In genomic region chr6:83431545-83432165, GRCh38 we compare ENCODE assay signal across 9 cellular contexts. TPM values are rescaled to one million over a fixed set of nuclear protein-coding genes. Genes with fewer than 3 reads are reported as not detected.
DNase-seq lines count a peak whose midpoint lies in the region; ATAC-seq and TF ChIP-seq lines count a peak whose summit lies in the region.
"Had no signal": no experiment of that assay in that cellular context is flagged by ENCODE, and none has a peak within 500 bp of the region (broad histone marks: within the 10 kb centered on the region; RNA-seq: fewer than 3 reads in every experiment).

No MANE protein-coding gene starts in this region.

- H3K27ac Mint-ChIP-seq in CD8-positive, alpha-beta memory T cell: peak overlapping the region in 5 of 8 donors; percentile 4 to 97 (median 66)
- H3K27ac Mint-ChIP-seq in T-helper 17 cell: no peak overlapping the region
- H3K27ac Mint-ChIP-seq in activated naive CD4-positive, alpha-beta T cell treated with anti-CD3 and anti-CD28 coated beads, Interleukin-2, amount 10 ng/mL, durations not matched to agents 7 days and 5 days: no peak overlapping the region
- H3K27ac Mint-ChIP-seq: memory B cell had no signal

- POLR2A ChIA-PET in CD8-positive, alpha-beta memory T cell (lab: Charles Lee): no interaction called here

- CTCF ChIA-PET in CD8-positive, alpha-beta memory T cell (lab: Charles Lee): no interaction called here
- CTCF ChIA-PET in activated naive CD4-positive, alpha-beta T cell treated with anti-CD3 and anti-CD28 coated beads, Interleukin-2, amount 10 ng/mL, durations not matched to agents 7 days and 5 days (lab: Charles Lee): no interaction called here

- no peaks in the 10 kb centered on the region for H3K27me3 ChIP-seq in CD8-positive, alpha-beta memory T cell (ENCODE audit: insufficient read depth, low read length, poor library complexity, severe bottlenecking)
- H3K27me3 ChIP-seq in parathyroid adenoma (ENCODE audit: control insufficient read depth, insufficient read depth, low read length): no peaks in the 10 kb centered on the region

- H3K9ac ChIP-seq in parathyroid adenoma: no peak overlapping the region

- peaks cover 4 to 16% of the 10 kb centered on the region in 2 donors for H3K27me3 Mint-ChIP-seq in CD8-positive, alpha-beta memory T cell
- peaks cover 18% of the 10 kb centered on the region for H3K27me3 Mint-ChIP-seq in T-helper 17 cell
- H3K27me3 Mint-ChIP-seq in activated naive CD4-positive, alpha-beta T cell treated with anti-CD3 and anti-CD28 coated beads, Interleukin-2, amount 10 ng/mL, durations not matched to agents 7 days and 5 days: peaks cover 23% of the 10 kb centered on the region

- peaks cover 6% of the 10 kb centered on the region for H3K79me2 ChIP-seq in parathyroid adenoma

- no peaks in the 10 kb centered on the region for H3K36me3 Mint-ChIP-seq in CD8-positive, alpha-beta memory T cell
- no peaks in the 10 kb centered on the region for H3K36me3 Mint-ChIP-seq in T-helper 17 cell (ENCODE audit: low read depth)
- no peaks in the 10 kb centered on the region for H3K36me3 Mint-ChIP-seq in activated naive CD4-positive, alpha-beta T cell treated with anti-CD3 and anti-CD28 coated beads, Interleukin-2, amount 10 ng/mL, durations not matched to agents 7 days and 5 days
- H3K36me3 Mint-ChIP-seq: memory B cell had no signal

- peak overlapping the region; percentile 93 for H2AFZ ChIP-seq in parathyroid adenoma

- no peaks in the 10 kb centered on the region for H3K36me3 ChIP-seq in CD8-positive, alpha-beta memory T cell (ENCODE audit: insufficient read depth, low read length)
- no peaks in the 10 kb centered on the region for H3K36me3 ChIP-seq in parathyroid adenoma (ENCODE audit: control insufficient read depth, insufficient read depth, low read length)

- H3K27ac ChIP-seq in CD8-positive, alpha-beta memory T cell (ENCODE audit: low read depth, low read length): peak overlapping the region; percentile 31
- H3K27ac ChIP-seq in parathyroid adenoma: peak overlapping the region; percentile 90

- TF ChIP-seq CTCF in foreskin fibroblast (IDR thresholded peaks at IDR 0.05; ENCODE audit: low read depth, low read length): no peak
- no peak for TF ChIP-seq CTCF in parathyroid adenoma (IDR thresholded peaks at IDR 0.05)

- H3K4me3 Mint-ChIP-seq in CD8-positive, alpha-beta memory T cell: peak overlapping the region in 6 of 7 donors; percentile 41 to 92 (median 80)
- peak overlapping the region; percentile 45 for H3K4me3 Mint-ChIP-seq in T-helper 17 cell
- H3K4me3 Mint-ChIP-seq in activated naive CD4-positive, alpha-beta T cell treated with anti-CD3 and anti-CD28 coated beads, Interleukin-2, amount 10 ng/mL, durations not matched to agents 7 days and 5 days: no peak overlapping the region
- H3K4me3 Mint-ChIP-seq: memory B cell had no signal

- H3K4me3 ChIP-seq in CD8-positive, alpha-beta memory T cell (ENCODE audit: low read length): no peak overlapping the region
- H3K4me3 ChIP-seq in foreskin fibroblast (ENCODE audit: low read depth in 1 of 2, low read length in 2 of 2): peak overlapping the region; percentile 77 to 78
- H3K4me3 ChIP-seq in parathyroid adenoma (ENCODE audit: low read depth, low read length): no peak overlapping the region

- no peaks in the 10 kb centered on the region for H3K9me3 Mint-ChIP-seq in CD8-positive, alpha-beta memory T cell
- no peaks in the 10 kb centered on the region for H3K9me3 Mint-ChIP-seq in activated naive CD4-positive, alpha-beta T cell treated with anti-CD3 and anti-CD28 coated beads, Interleukin-2, amount 10 ng/mL, durations not matched to agents 7 days and 5 days
- H3K9me3 Mint-ChIP-seq: memory B cell had no signal

- H3K4me2 ChIP-seq in parathyroid adenoma (ENCODE audit: low read length): no peak overlapping the region

- ATAC-seq in T-helper 17 cell (no peak), HG03135 (IDR thresholded peaks at IDR 0.05; ENCODE audit: unreplicated experiment) (no peak)

- H3K4me1 Mint-ChIP-seq in CD8-positive, alpha-beta memory T cell: peaks cover 0 to 5% (median 0%) of the 10 kb centered on the region in 3 donors
- H3K4me1 Mint-ChIP-seq in T-helper 17 cell: peaks cover 3% of the 10 kb centered on the region
- H3K4me1 Mint-ChIP-seq in activated naive CD4-positive, alpha-beta T cell treated with anti-CD3 and anti-CD28 coated beads, Interleukin-2, amount 10 ng/mL, durations not matched to agents 7 days and 5 days: no peaks in the 10 kb centered on the region
- H3K4me1 Mint-ChIP-seq: memory B cell had no signal

- H3K9me3 ChIP-seq in CD8-positive, alpha-beta memory T cell (ENCODE audit: low read length): no peaks in the 10 kb centered on the region
- H3K9me3 ChIP-seq in T-helper 17 cell (ENCODE audit: control insufficient read depth, low read length, poor library complexity, severe bottlenecking): no peaks in the 10 kb centered on the region
- no peaks in the 10 kb centered on the region for H3K9me3 ChIP-seq in parathyroid adenoma (ENCODE audit: control insufficient read depth, low read length)

- H3K4me1 ChIP-seq in CD8-positive, alpha-beta memory T cell (ENCODE audit: insufficient read depth, low read length): no peaks in the 10 kb centered on the region
- no peaks in the 10 kb centered on the region for H3K4me1 ChIP-seq in parathyroid adenoma

- DNase-seq in CD8-positive, alpha-beta memory T cell: no peak
- DNase-seq in T-helper 17 cell (no peak), foreskin fibroblast (no peak), DMS79 treated with DMSO at 0.1 percent for 48 hours (lab: John Stamatoyannopoulos, UW) (no peak), T-helper 9 cell (no peak)
- DNase-seq in activated naive CD4-positive, alpha-beta T cell treated with anti-CD3 and anti-CD28 coated beads, Interleukin-2, amount 10 ng/mL, durations not matched to agents 7 days and 5 days: no peak

RNA-seq across cellular contexts. Expression of gene ME1, which starts 0.8 kb away (rescaled TPM):
- total RNA-seq in CD8-positive, alpha-beta memory T cell: under 1 TPM; 0.42 to 0.50 TPM
- 4.9 TPM for polyA plus RNA-seq in CD8-positive, alpha-beta memory T cell
- total RNA-seq in T-helper 17 cell: under 1 TPM in 1 of 2 donors, not detected in 1; 0.97 TPM

Comparison
In these comparisons a context has a peak if more than half of its experiments do, and no peak if none do; other contexts are left out.
1. H3K4me3 ChIP-seq: peak in foreskin fibroblast (2 of 2); none in CD8-positive, alpha-beta memory T cell (single experiment) and parathyroid adenoma (single experiment).
2. H3K27ac Mint-ChIP-seq: peak in CD8-positive, alpha-beta memory T cell (5 of 8); none in T-helper 17 cell (single experiment) and activated naive CD4-positive, alpha-beta T cell treated with anti-CD3 and anti-CD28 coated beads, Interleukin-2, amount 10 ng/mL, durations not matched to agents 7 days and 5 days (single experiment).